ENCODE assay signal across 1 cellular context in genomic region chr10:29319205-29319781, GRCh38.
TF ChIP-seq lines count a peak whose summit lies in the region.

No MANE protein-coding gene starts in this region.

TF ChIP-seq in HepG2, 621 proteins besides CTCF, POLR2A, EP300 and RAD21 (continued from another document and continues in another):
- TF ChIP-seq ZNF770 (CRISPR knock-in tag; IDR thresholded peaks at IDR 0.05) (no peak), POGK (CRISPR knock-in tag; conservative IDR thresholded peaks at IDR 0.05) (no peak), ZNF552 (CRISPR knock-in tag; IDR thresholded peaks at IDR 0.05; ENCODE audit: borderline replicate concordance) (no peak), NFYC (CRISPR knock-in tag; IDR thresholded peaks at IDR 0.05) (no peak), ZNF431 (CRISPR knock-in tag; IDR thresholded peaks at IDR 0.05; ENCODE audit: borderline replicate concordance, low read depth) (no peak), ZXDC (CRISPR knock-in tag; IDR thresholded peaks at IDR 0.05) (0 out of 2 replicates have a peak, but pooled peaks have one; percentile 51), THAP11 (CRISPR knock-in tag; IDR thresholded peaks at IDR 0.05) (0 out of 2 replicates have a peak, but pooled peaks have one; percentile 17), PAXIP1 (CRISPR knock-in tag; conservative IDR thresholded peaks at IDR 0.05) (no peak; the same call in 1 of the 2 replicates), GATA4 (IDR thresholded peaks at IDR 0.05; ENCODE audit: borderline replicate concordance, low read depth) (no peak), MLXIP (CRISPR knock-in tag; IDR thresholded peaks at IDR 0.05; ENCODE audit: borderline replicate concordance) (no peak), ZNF878 (CRISPR knock-in tag; IDR thresholded peaks at IDR 0.05) (no peak), ZNF292 (CRISPR knock-in tag; IDR thresholded peaks at IDR 0.05; ENCODE audit: borderline replicate concordance, low read depth) (no peak), ZNF749 (CRISPR knock-in tag; IDR thresholded peaks at IDR 0.05; ENCODE audit: borderline replicate concordance) (no peak), ZNF362 (CRISPR knock-in tag; IDR thresholded peaks at IDR 0.05; ENCODE audit: borderline replicate concordance) (no peak), ARID4A (CRISPR knock-in tag; IDR thresholded peaks at IDR 0.05; ENCODE audit: borderline replicate concordance) (peak; percentile 27; the same call in 1 of the 2 replicates), SIN3A (IDR thresholded peaks at IDR 0.05; ENCODE audit: borderline replicate concordance, low read depth, low read length) (no peak), ZBTB14 (CRISPR knock-in tag; IDR thresholded peaks at IDR 0.05) (no peak), ZNF484 (CRISPR knock-in tag; IDR thresholded peaks at IDR 0.05; ENCODE audit: borderline replicate concordance, low read depth) (no peak), GPN1 (CRISPR knock-in tag; IDR thresholded peaks at IDR 0.05; ENCODE audit: borderline replicate concordance) (no peak), KDM3A (CRISPR knock-in tag; IDR thresholded peaks at IDR 0.05; ENCODE audit: low read depth) (no peak), EEA1 (CRISPR knock-in tag; IDR thresholded peaks at IDR 0.05; ENCODE audit: borderline replicate concordance) (no peak), HMGXB4 (CRISPR knock-in tag; IDR thresholded peaks at IDR 0.05; ENCODE audit: borderline replicate concordance in 1 of 2, low read depth in 1 of 2) (0 out of 4 replicates have a peak, but pooled peaks of 1 of the 2 experiments have one; percentile 28), MYNN (CRISPR knock-in tag; IDR thresholded peaks at IDR 0.05; ENCODE audit: low read depth) (no peak), SNAPC2 (CRISPR knock-in tag; IDR thresholded peaks at IDR 0.05) (no peak), GFI1 (CRISPR knock-in tag; IDR thresholded peaks at IDR 0.05; ENCODE audit: borderline replicate concordance) (0 out of 2 replicates have a peak, but pooled peaks have one; percentile 13), JDP2 (CRISPR knock-in tag; IDR thresholded peaks at IDR 0.05; ENCODE audit: borderline replicate concordance) (no peak), MTA1 (CRISPR knock-in tag; IDR thresholded peaks at IDR 0.05; ENCODE audit: borderline replicate concordance) (0 out of 2 replicates have a peak, but pooled peaks have one; percentile 43), E2F1 (CRISPR knock-in tag; IDR thresholded peaks at IDR 0.05) (no peak), ZNF83 (CRISPR knock-in tag; IDR thresholded peaks at IDR 0.05; ENCODE audit: borderline replicate concordance) (no peak), ZFP90 (CRISPR knock-in tag; IDR thresholded peaks at IDR 0.05; ENCODE audit: borderline replicate concordance) (no peak), NFIB (CRISPR knock-in tag; IDR thresholded peaks at IDR 0.05; ENCODE audit: borderline replicate concordance) (no peak)
